In the genomic region with DNA sequence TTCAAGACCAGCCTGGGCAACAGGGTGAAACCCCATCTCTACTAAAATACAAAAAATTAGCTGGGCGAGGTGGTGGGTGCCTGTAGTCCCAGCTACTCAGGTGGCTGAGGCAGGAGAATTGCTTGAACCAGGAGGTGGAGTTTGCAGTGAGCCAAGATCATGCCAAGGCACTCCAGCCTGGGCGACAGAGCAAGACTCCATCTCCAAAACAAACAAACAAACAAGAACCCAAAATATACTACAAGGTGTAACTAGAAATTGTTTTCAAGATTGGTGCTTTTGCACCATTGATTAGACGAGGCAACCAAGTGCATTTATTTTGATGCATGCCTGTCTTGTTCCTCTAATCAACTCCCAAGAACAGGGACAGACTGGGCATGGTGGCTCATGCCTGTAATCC, we compare ENCODE assay signal across 5 cellular contexts. TPM values are rescaled to one million over a fixed set of nuclear protein-coding genes. Genes with fewer than 3 reads are reported as not detected.
"Had no signal": no experiment of that assay in that cellular context is flagged by ENCODE, and none has a peak within 500 bp of the region (broad histone marks: within the 10 kb centered on the region; RNA-seq: fewer than 3 reads in every experiment).

No MANE protein-coding gene starts in this region.

RNA-seq across cellular contexts. Expression of a gene that starts 55.4 kb away (rescaled TPM):
- total RNA-seq: activated CD4-positive, alpha-beta T cell treated with anti-CD3 and anti-CD28 coated beads, Interleukin-2, amount 10 ng/mL, durations not matched to agents 7 days and 5 days; activated CD8-positive, alpha-beta T cell treated with anti-CD3 and anti-CD28 coated beads, Interleukin-2, amount 10 ng/mL, durations not matched to agents 7 days and 5 days; glomerular endothelial cell; natural killer cell had no signal
- polyA plus RNA-seq: keratinocyte had no signal
